ENCODE assay signal across 8 cellular contexts in genomic region chr17:43393944-43394482, GRCh38. TPM values are rescaled to one million over a fixed set of nuclear protein-coding genes. Genes with fewer than 3 reads are reported as not detected.
DNase-seq lines count a peak whose midpoint lies in the region; ATAC-seq, FAIRE-seq and TF ChIP-seq lines count a peak whose summit lies in the region.

No MANE protein-coding gene starts in this region.

- POLR2A ChIA-PET in H1 (lab: Charles Lee; ENCODE audit: partially characterized antibody), result interaction anchor here (0.6 to 15.1 kb wide), 14 partner anchors 10 to 1163 kb away, joined by 3 to 184 read pairs (median 4); partner anchors contain the start of gene DHX8

- H3K9me3 Mint-ChIP-seq in CD14-positive monocyte (peaks cover 0 to 4% (median 0%) of the 10 kb centered on the region in 7 donors), mesothelial cell of epicardium (no peaks in the 10 kb centered on the region)

- H2AFZ ChIP-seq in H1 (ENCODE audit: low read length), result peak overlapping the region; percentile 31

- ATAC-seq in HG03342 (IDR thresholded peaks at IDR 0.05; ENCODE audit: unreplicated experiment), result no peak

- H3K27me3 ChIP-seq in H1 (replicated peaks in 1 of 4; ENCODE audit: control insufficient read depth in 3 of 4, extremely low read depth in 1 of 4, insufficient read depth in 3 of 4, low read length in 3 of 4), result no peaks in the 10 kb centered on the region

- no peak overlapping the region for H2BK20ac ChIP-seq in H1 (ENCODE audit: low read length)

- peak; percentile 86 for TF ChIP-seq CTCF in CD14-positive monocyte (IDR thresholded peaks at IDR 0.05)
- TF ChIP-seq CTCF in H1 (IDR thresholded peaks at IDR 0.05; ENCODE audit: control extremely low read depth in 1 of 3, insufficient read depth in 1 of 3, low read depth in 1 of 3, low read length in 3 of 3), result peak; percentile 56 to 91 (median 91)
- TF ChIP-seq CTCF in mesothelial cell of epicardium (IDR thresholded peaks at IDR 0.05; ENCODE audit: unreplicated experiment), result peak; percentile 98

- H2BK15ac ChIP-seq in H1 (ENCODE audit: low read length), result peak overlapping the region; percentile 66; the same call in 1 of the 2 replicates

- CTCF ChIA-PET in H1 (lab: Charles Lee; ENCODE audit: partially characterized antibody), result interaction anchor here (0.5 to 14.9 kb wide), 40 partner anchors 10 to 1143 kb away, joined by 3 to 296 read pairs (median 6); partner anchors contain the start of gene DHX8

- intact Hi-C loops in CD14-positive monocyte (cut with micrococcal nuclease), result loop anchor here (1.0 kb wide), 1 partner anchor 89 kb away; the partner anchor contains the start of gene DHX8 (in 2 of the 2)

- TF ChIP-seq POLR2A in H1 (IDR thresholded peaks at IDR 0.05; ENCODE audit: control extremely low read depth in 1 of 2, low read depth in 2 of 2, low read length in 2 of 2), result no peak

- H3K79me1 ChIP-seq in H1 (ENCODE audit: low read depth, low read length), result no peaks in the 10 kb centered on the region

- H3K4me3 ChIP-seq in H1 (ENCODE audit: extremely low read depth in 1 of 4, insufficient read depth in 2 of 4, low read depth in 3 of 4, low read length in 4 of 4), result no peak overlapping the region

- peak overlapping the region; percentile 74; the same call in 1 of the 2 replicates for H4K8ac ChIP-seq in H1 (ENCODE audit: extremely low read depth, insufficient read depth, low read length)

- no peak overlapping the region for H4K5ac ChIP-seq in H1 (ENCODE audit: insufficient read length, low read depth, low read length)

- peak; percentile 28 for FAIRE-seq in H1 (lab: Jason Lieb, UNC)

- no peak overlapping the region for H3K23ac ChIP-seq in H1 (ENCODE audit: insufficient read length)

- H3K27ac ChIP-seq in H1 (ENCODE audit: low read depth, low read length), result no peak overlapping the region

- no peak overlapping the region for H3K4me3 Mint-ChIP-seq in CD14-positive monocyte
- no peak overlapping the region for H3K4me3 Mint-ChIP-seq in mesothelial cell of epicardium

- peak; percentile 81 for DNase-seq in CD14-positive monocyte (ENCODE audit: low spot score)
- DNase-seq in HS-5 (ENCODE audit: low read depth), result peak; percentile 64
- peak; percentile 63 for DNase-seq in NK-92 treated with Interleukin-12 subunit alpha and Interleukin-12 subunit beta, amount 100 ng/mL, for 24 hours (lab: John Stamatoyannopoulos, UW)
- peak; percentile 52 to 91 (median 85) for DNase-seq in activated CD8-positive, alpha-beta memory T cell treated with anti-CD3 and anti-CD28 coated beads for 48 hours (ENCODE audit: low read depth in 2 of 3, low spot score in 2 of 3)
- peak in 1 of 2 experiments; percentile 97 for DNase-seq in H1 (ENCODE audit: low read depth in 1 of 2, low spot score in 2 of 2)
- peak; percentile 76 to 94 for DNase-seq in mesothelial cell of epicardium (ENCODE audit: low spot score in 2 of 2, unreplicated experiment in 2 of 2)
- peak; percentile 90 for DNase-seq in stimulated activated CD8-positive, alpha-beta memory T cell treated with anti-CD3 and anti-CD28 coated beads, Interleukin-15, amount 100 ng/mL, for 1 hour (ENCODE audit: low read depth)

- no peak overlapping the region for H3K14ac ChIP-seq in H1 (ENCODE audit: insufficient read length)

- H3K9me3 ChIP-seq in H1 (ENCODE audit: insufficient read depth in 2 of 2, low read depth in 1 of 2, low read length in 1 of 2), result no peaks in the 10 kb centered on the region

- H2BK5ac ChIP-seq in H1 (ENCODE audit: low read depth, low read length), result no peak overlapping the region

- H4K20me1 ChIP-seq in H1 (replicated peaks in 1 of 2; ENCODE audit: control insufficient read depth in 1 of 2, insufficient read depth in 2 of 2, low read length in 2 of 2), result no peaks in the 10 kb centered on the region

- H3K18ac ChIP-seq in H1 (ENCODE audit: extremely low read depth, low read length), result no peak overlapping the region

- H3K36me3 Mint-ChIP-seq in CD14-positive monocyte, result no peaks in the 10 kb centered on the region
- no peaks in the 10 kb centered on the region for H3K36me3 Mint-ChIP-seq in mesothelial cell of epicardium

- no peak for TF ChIP-seq EP300 in H1 (IDR thresholded peaks at IDR 0.05; ENCODE audit: borderline replicate concordance in 1 of 2, low read depth in 2 of 2, low read length in 2 of 2)

- WGBS in H1 (ENCODE audit: extremely low coverage in 1 of 2, insufficient coverage in 1 of 2, insufficient read length in 1 of 2, insufficient replicate concordance in 2 of 2, low coverage in 1 of 2, low lambda C conversion rate in 2 of 2, missing lambda C conversion rate in 1 of 2), 2 experiments, result 48% methylated on average over 11 of the region's 11 CpGs; no CpG with 5 or more reads in 1 of the 2 experiments

- H3K4me1 ChIP-seq in H1 (replicated peaks in 1 of 4; ENCODE audit: control insufficient read depth in 3 of 4, insufficient read depth in 4 of 4, low read length in 3 of 4), result peaks cover 0 to 3% (median 0%) of the 10 kb centered on the region in 4 experiments; a peak in 3 of 7 replicates

- H3K4me2 ChIP-seq in H1 (ENCODE audit: insufficient read depth in 1 of 2, low read depth in 2 of 2, low read length in 2 of 2), result no peak overlapping the region; a peak in 1 of 4 replicates

- H2AK5ac ChIP-seq in H1 (ENCODE audit: low read depth, low read length), result no peak overlapping the region

- no peak overlapping the region for H3K4ac ChIP-seq in H1 (replicated peaks; ENCODE audit: insufficient read length, low read depth, low read length)

- H4K91ac ChIP-seq in H1 (replicated peaks; ENCODE audit: insufficient read length, low read length), result peak overlapping the region; percentile 67

- H3K79me2 ChIP-seq in H1 (ENCODE audit: control insufficient read depth in 1 of 2, insufficient read depth in 2 of 2, low read length in 2 of 2), result no peaks in the 10 kb centered on the region

- no peak overlapping the region for H3K56ac ChIP-seq in H1 (replicated peaks; ENCODE audit: insufficient read length, low read depth, low read length)

- H3K36me3 ChIP-seq in H1 (ENCODE audit: control insufficient read depth in 2 of 4, insufficient read depth in 4 of 4, low read length in 3 of 4), result no peaks in the 10 kb centered on the region

- H3K27ac Mint-ChIP-seq in CD14-positive monocyte, result peak overlapping the region in 4 of 7 donors; percentile 15 to 58 (median 34)
- H3K27ac Mint-ChIP-seq in mesothelial cell of epicardium, result peak overlapping the region; percentile 55

- no peak overlapping the region for H2BK120ac ChIP-seq in H1 (replicated peaks; ENCODE audit: low read depth, low read length)

- H2BK12ac ChIP-seq in H1 (ENCODE audit: low read depth, low read length), result peak overlapping the region; percentile 20; the same call in 1 of the 2 replicates

- H3K23me2 ChIP-seq in H1 (ENCODE audit: low read depth, low read length), result peaks cover 6% of the 10 kb centered on the region

- TF ChIP-seq RAD21 in H1 (IDR thresholded peaks at IDR 0.05 in 1 of 2, conservative IDR thresholded peaks at IDR 0.05 in 1 of 2; ENCODE audit: low read depth in 2 of 2, low read length in 2 of 2), result peak; percentile 97

- peak overlapping the region in 1 of 4 experiments; percentile 29; a peak in 1 of 7 replicates for H3K9ac ChIP-seq in H1 (replicated peaks in 1 of 4; ENCODE audit: extremely low read depth in 1 of 4, low read depth in 3 of 4, low read length in 3 of 4)

- peaks cover 0 to 6% (median under 1%) of the 10 kb centered on the region in 3 donors for H3K27me3 Mint-ChIP-seq in CD14-positive monocyte (ENCODE audit: low read depth in 3 of 3)
- no peaks in the 10 kb centered on the region for H3K27me3 Mint-ChIP-seq in mesothelial cell of epicardium (ENCODE audit: low read depth)

- H3K4me1 Mint-ChIP-seq in CD14-positive monocyte (peaks cover 45% of the 10 kb centered on the region), mesothelial cell of epicardium (peaks cover 18% of the 10 kb centered on the region)

TF ChIP-seq in H1, 55 proteins besides CTCF, POLR2A, EP300 and RAD21:
- TF ChIP-seq RFX5 (IDR thresholded peaks at IDR 0.05; ENCODE audit: borderline replicate concordance, low read depth, low read length), result peak; percentile 55; the same call in 1 of the 2 replicates
- peak; percentile 12; the same call in 1 of the 2 replicates for TF ChIP-seq SP1 (IDR thresholded peaks at IDR 0.05; ENCODE audit: low read depth, low read length)
- TF ChIP-seq ASH2L (IDR thresholded peaks at IDR 0.05; ENCODE audit: low read length), result peak; percentile 30
- TF ChIP-seq NANOG (IDR thresholded peaks at IDR 0.05; ENCODE audit: insufficient read depth, low read depth, low read length, poor library complexity, severe bottlenecking), result no peak
- TF ChIP-seq TAF7 (optimal IDR thresholded peaks at IDR 0.05; ENCODE audit: borderline replicate concordance, low read depth, low read length), result peak; percentile 75

RNA-seq across cellular contexts. Expression of gene ARL4D, which starts 4.8 kb away (rescaled TPM):
- polyA plus RNA-seq in CD14-positive monocyte (1 to 10 TPM in 1 of 2 donors, under 1 TPM in 1; 0.75 to 2.4 TPM), H1 (2011; rRNA removed) (9.2 and 16.2 TPM in 2 replicates)
- 8.4 TPM in 2 replicates for total RNA-seq in H1 (2021; fragmentation: NEBNext Ultra II Directional; extraction: Animal tissue kit (Norgen Biotek cat#: 25700))
- 13.0 TPM for polyA plus RNA-seq in H1 (2011; cell fraction: cytosol; rRNA removed)
- 10.2 TPM for polyA plus RNA-seq in H1 (2011; cell fraction: nucleus; rRNA removed)
- polyA plus RNA-seq in H1 (2012, experiment 1 of 2), result 7.8 to 9.1 TPM (median 8.5 TPM) in 4 replicates
- 8.1 TPM for polyA plus RNA-seq in H1 (2012, experiment 2 of 2)
- polyA plus RNA-seq in H1 (2013, experiment 1 of 2), result 4.9 TPM
- 5.6 TPM for polyA plus RNA-seq in H1 (2013, experiment 2 of 2)
- polyA minus RNA-seq in H1 (2011; rRNA and poly(A)+ RNA removed), result 6.4 and 7.0 TPM in 2 replicates
- polyA minus RNA-seq in H1 (2011; cell fraction: cytosol; rRNA and poly(A)+ RNA removed), result 5.1 TPM
- polyA minus RNA-seq in H1 (2011; cell fraction: nucleus; rRNA and poly(A)+ RNA removed), result 9.5 TPM
- total RNA-seq in mesothelial cell of epicardium, result 7.9 to 8.6 TPM (median 8.1 TPM) in 3 replicates
